In genomic region chr10:12507165-12507870, GRCh38 we compare ENCODE assay signal across 19 cellular contexts.
DNase-seq lines count a peak whose midpoint lies in the region; ATAC-seq and TF ChIP-seq lines count a peak whose summit lies in the region.
"Had no signal": no experiment of that assay in that cellular context is flagged by ENCODE, and none has a peak within 500 bp of the region (broad histone marks: within the 10 kb centered on the region; RNA-seq: fewer than 3 reads in every experiment).

No MANE protein-coding gene starts in this region.

- POLR2A ChIA-PET in activated CD8-positive, alpha-beta T cell treated with anti-CD3 and anti-CD28 coated beads for 36 hours (lab: Charles Lee) = interaction anchor here (0.6 kb wide), 1 partner anchor 74 kb away, joined by 3 read pairs; no protein-coding TSS in a partner anchor
- POLR2A ChIA-PET in naive thymus-derived CD4-positive, alpha-beta T cell (lab: Charles Lee) = no interaction called here

- H3K4me3 ChIP-seq in naive thymus-derived CD4-positive, alpha-beta T cell (ENCODE audit: low read length) = no peak overlapping the region
- H3K4me3 ChIP-seq in vagina = no peak overlapping the region

- TF ChIP-seq POLR2A in vagina (IDR thresholded peaks at IDR 0.05) = no peak

- peak overlapping the region; percentile 45 for H3K4me3 Mint-ChIP-seq in activated naive CD4-positive, alpha-beta T cell treated with anti-CD3 and anti-CD28 coated beads, Interleukin-2, amount 50 U/mL, for 24 hours
- H3K4me3 Mint-ChIP-seq in activated CD8-positive, alpha-beta T cell treated with anti-CD3 and anti-CD28 coated beads for 36 hours = no peak overlapping the region
- peak overlapping the region; percentile 1 to 71 (median 35) for H3K4me3 Mint-ChIP-seq in naive thymus-derived CD4-positive, alpha-beta T cell

- H3K9me3 Mint-ChIP-seq in activated naive CD4-positive, alpha-beta T cell treated with anti-CD3 and anti-CD28 coated beads, Interleukin-2, amount 50 U/mL, for 24 hours = no peaks in the 10 kb centered on the region
- H3K9me3 Mint-ChIP-seq in activated CD8-positive, alpha-beta T cell treated with anti-CD3 and anti-CD28 coated beads for 36 hours = no peaks in the 10 kb centered on the region
- H3K9me3 Mint-ChIP-seq in naive thymus-derived CD4-positive, alpha-beta T cell = no peaks in the 10 kb centered on the region

- DNase-seq in activated naive CD4-positive, alpha-beta T cell (lab: John Stamatoyannopoulos, UW) = no peak
- DNase-seq in activated CD8-positive, alpha-beta T cell treated with anti-CD3 and anti-CD28 coated beads for 36 hours = peak; percentile 57
- no peak for DNase-seq in naive thymus-derived CD4-positive, alpha-beta T cell
- DNase-seq in vagina (ENCODE audit: extremely low spot score in 2 of 2) (peak; percentile 37 to 55), NCI-H1930 (lab: John Stamatoyannopoulos, UW) (no peak)
- DNase-seq: activated CD4-positive, CD25-positive, alpha-beta regulatory T cell treated with anti-CD3 and anti-CD28 coated beads, Interleukin-2, amount 50 U/mL, for 72 hours; activated T-cell treated with anti-CD3 and anti-CD28 coated beads, Interleukin-2, amount 50 U/mL, for 48 hours; amniotic stem cell; foreskin keratinocyte; GF-D8; NCI-H1436; NCI-H2227 treated with DMSO at 0.1 percent for 48 hours; small intestine had no signal

- TF ChIP-seq CTCF in activated CD8-positive, alpha-beta T cell treated with anti-CD3 and anti-CD28 coated beads for 36 hours (IDR thresholded peaks at IDR 0.05) = no peak
- TF ChIP-seq CTCF in vagina (IDR thresholded peaks at IDR 0.05) = no peak

- no peaks in the 10 kb centered on the region for H3K27me3 Mint-ChIP-seq in activated naive CD4-positive, alpha-beta T cell treated with anti-CD3 and anti-CD28 coated beads, Interleukin-2, amount 50 U/mL, for 24 hours
- H3K27me3 Mint-ChIP-seq in activated CD8-positive, alpha-beta T cell treated with anti-CD3 and anti-CD28 coated beads for 36 hours = no peaks in the 10 kb centered on the region
- H3K27me3 Mint-ChIP-seq in naive thymus-derived CD4-positive, alpha-beta T cell = no peaks in the 10 kb centered on the region

- no peaks in the 10 kb centered on the region for H3K27me3 ChIP-seq in naive thymus-derived CD4-positive, alpha-beta T cell (ENCODE audit: control insufficient read depth in 2 of 2, insufficient read depth in 2 of 2, low read length in 2 of 2)
- no peaks in the 10 kb centered on the region for H3K27me3 ChIP-seq in vagina

- CTCF ChIA-PET in activated CD8-positive, alpha-beta T cell treated with anti-CD3 and anti-CD28 coated beads for 36 hours (lab: Charles Lee) = interaction anchor here (1.0 kb wide), 1 partner anchor 9 kb away, joined by 3 read pairs; no protein-coding TSS in a partner anchor
- CTCF ChIA-PET in naive thymus-derived CD4-positive, alpha-beta T cell (lab: Charles Lee) = no interaction called here

- H3K4me1 Mint-ChIP-seq in activated naive CD4-positive, alpha-beta T cell treated with anti-CD3 and anti-CD28 coated beads, Interleukin-2, amount 50 U/mL, for 24 hours = peaks cover 62% of the 10 kb centered on the region
- peaks cover 46% of the 10 kb centered on the region for H3K4me1 Mint-ChIP-seq in activated CD8-positive, alpha-beta T cell treated with anti-CD3 and anti-CD28 coated beads for 36 hours (ENCODE audit: low read depth)
- H3K4me1 Mint-ChIP-seq in naive thymus-derived CD4-positive, alpha-beta T cell = peaks cover 47 to 86% (median 69%) of the 10 kb centered on the region in 7 donors

- H3K36me3 Mint-ChIP-seq in activated naive CD4-positive, alpha-beta T cell treated with anti-CD3 and anti-CD28 coated beads, Interleukin-2, amount 50 U/mL, for 24 hours = no peaks in the 10 kb centered on the region
- H3K36me3 Mint-ChIP-seq in activated CD8-positive, alpha-beta T cell treated with anti-CD3 and anti-CD28 coated beads for 36 hours (ENCODE audit: low read depth) = peaks cover 6% of the 10 kb centered on the region
- H3K36me3 Mint-ChIP-seq in naive thymus-derived CD4-positive, alpha-beta T cell = peaks cover 0 to 14% (median 0%) of the 10 kb centered on the region in 5 donors

- intact Hi-C loops in activated CD8-positive, alpha-beta T cell treated with anti-CD3 and anti-CD28 coated beads for 36 hours (cut with micrococcal nuclease) = no loop called here
- intact Hi-C loops in naive thymus-derived CD4-positive, alpha-beta T cell (cut with micrococcal nuclease) = loop anchor here in 1 of 2 donors (5.0 kb wide), 1 partner anchor 150 kb away; no protein-coding TSS in a partner anchor
- intact Hi-C loops in vagina (cut with DNase I) = no loop called here

- no peak overlapping the region for H3K27ac ChIP-seq in naive thymus-derived CD4-positive, alpha-beta T cell (ENCODE audit: low read depth, low read length)
- H3K27ac ChIP-seq in vagina = no peak overlapping the region
- H3K27ac ChIP-seq: foreskin keratinocyte had no signal

- no peaks in the 10 kb centered on the region for H3K36me3 ChIP-seq in naive thymus-derived CD4-positive, alpha-beta T cell (ENCODE audit: control insufficient read depth in 2 of 3, insufficient read depth in 3 of 3, low read length in 3 of 3)
- H3K36me3 ChIP-seq in vagina = no peaks in the 10 kb centered on the region

- ATAC-seq in activated CD8-positive, alpha-beta T cell treated with anti-CD3 and anti-CD28 coated beads for 36 hours = peak; percentile 58
- peak; percentile 30 for ATAC-seq in naive thymus-derived CD4-positive, alpha-beta T cell
- no peak for ATAC-seq in HG02870 (IDR thresholded peaks at IDR 0.05; ENCODE audit: unreplicated experiment)
- ATAC-seq in GM21737 (IDR thresholded peaks at IDR 0.05; ENCODE audit: unreplicated experiment) = no peak
- ATAC-seq: foreskin keratinocyte, Right ventricle myocardium inferior had no signal

- H3K9me3 ChIP-seq in naive thymus-derived CD4-positive, alpha-beta T cell (ENCODE audit: control insufficient read depth in 2 of 3, low read length in 3 of 3) = no peaks in the 10 kb centered on the region
- no peaks in the 10 kb centered on the region for H3K9me3 ChIP-seq in vagina
- H3K9me3 ChIP-seq: Caco-2 had no signal

- H3K4me1 ChIP-seq in naive thymus-derived CD4-positive, alpha-beta T cell (ENCODE audit: control insufficient read depth in 2 of 2, insufficient read depth in 2 of 2, low read length in 2 of 2) = peaks cover 0 to 34% of the 10 kb centered on the region in 2 donors
- H3K4me1 ChIP-seq in vagina = peaks cover 4% of the 10 kb centered on the region
- H3K4me1 ChIP-seq: foreskin keratinocyte had no signal

- H3K27ac Mint-ChIP-seq in activated naive CD4-positive, alpha-beta T cell treated with anti-CD3 and anti-CD28 coated beads, Interleukin-2, amount 50 U/mL, for 24 hours = peak overlapping the region; percentile 32
- no peak overlapping the region for H3K27ac Mint-ChIP-seq in activated CD8-positive, alpha-beta T cell treated with anti-CD3 and anti-CD28 coated beads for 36 hours
- peak overlapping the region in 7 of 9 donors; percentile 14 to 85 (median 25) for H3K27ac Mint-ChIP-seq in naive thymus-derived CD4-positive, alpha-beta T cell
- H3K27ac Mint-ChIP-seq: progenitor cell of endocrine pancreas had no signal

Comparison
In these comparisons a context has a peak if more than half of its experiments do, and no peak if none do; other contexts are left out.
1. DNase-seq: peak in activated CD8-positive, alpha-beta T cell treated with anti-CD3 and anti-CD28 coated beads for 36 hours (single experiment) and vagina (2 of 2); none in activated naive CD4-positive, alpha-beta T cell (0 of 4), naive thymus-derived CD4-positive, alpha-beta T cell (0 of 9) and NCI-H1930 (0 of 2).
2. ATAC-seq: peak in activated CD8-positive, alpha-beta T cell treated with anti-CD3 and anti-CD28 coated beads for 36 hours (single experiment) and naive thymus-derived CD4-positive, alpha-beta T cell (single experiment); none in HG02870 (single experiment) and GM21737 (single experiment).